8 cellular contexts compared by ENCODE assay signal in the genomic region with DNA sequence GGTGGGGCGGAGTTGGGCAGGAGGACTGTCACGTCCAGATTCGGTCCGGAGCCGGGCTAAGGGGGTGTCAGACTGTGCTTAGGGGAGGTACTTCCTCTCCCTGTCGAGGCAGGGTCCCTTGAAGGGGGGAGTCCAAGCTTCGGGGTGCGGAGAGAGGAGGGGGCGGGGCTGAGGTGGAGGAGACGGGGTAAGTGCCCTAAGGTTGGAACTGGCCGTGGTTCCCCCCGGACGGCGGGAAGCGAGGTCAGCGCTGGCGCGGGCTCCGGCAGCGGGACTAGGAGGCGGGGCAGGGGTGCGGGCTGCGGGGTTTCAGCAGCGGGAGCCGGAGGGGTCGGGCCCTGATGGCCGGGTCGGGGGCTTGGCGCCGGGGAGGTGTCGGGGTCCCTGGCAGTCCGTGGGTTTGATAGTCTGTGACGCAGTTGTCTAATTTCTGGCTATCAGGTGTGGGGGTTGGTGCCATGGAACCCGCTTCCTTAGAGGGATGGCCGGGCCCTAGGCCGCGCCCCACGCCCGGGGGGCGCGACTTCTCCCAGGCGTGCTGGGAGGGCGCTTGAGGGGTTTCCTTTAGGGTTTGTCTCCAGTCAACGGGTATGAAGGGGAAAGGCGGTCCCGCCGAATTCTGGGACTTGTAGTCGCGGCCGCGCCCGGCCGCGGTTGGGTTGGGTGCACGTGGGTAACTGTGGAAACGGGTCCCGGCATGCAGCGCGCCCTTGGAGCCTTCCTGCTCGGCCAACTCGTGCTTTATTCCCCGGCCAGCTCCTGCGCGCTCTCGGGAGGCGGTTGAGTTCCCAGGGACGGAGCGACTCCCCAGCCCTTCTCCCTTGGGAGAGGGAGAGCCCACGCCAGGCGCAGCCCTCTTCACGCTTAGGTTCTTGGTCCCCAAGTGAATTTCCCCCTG. TPM values are rescaled to one million over a fixed set of nuclear protein-coding genes. Genes with fewer than 3 reads are reported as not detected.
DNase-seq lines count a peak whose midpoint lies in the region; ATAC-seq and TF ChIP-seq lines count a peak whose summit lies in the region.

No MANE protein-coding gene starts in this region.

- no peaks in the 10 kb centered on the region for H3K9me3 Mint-ChIP-seq in CD4-positive, alpha-beta T cell
- no peaks in the 10 kb centered on the region for H3K9me3 Mint-ChIP-seq in activated CD8-positive, alpha-beta T cell treated with anti-CD3 and anti-CD28 coated beads, Interleukin-2, amount 10 ng/mL, durations not matched to agents 7 days and 5 days (ENCODE audit: insufficient read depth)

- H3K36me3 Mint-ChIP-seq in CD4-positive, alpha-beta T cell (ENCODE audit: low read depth), result peaks cover 15% of the 10 kb centered on the region
- H3K36me3 Mint-ChIP-seq in activated CD8-positive, alpha-beta T cell treated with anti-CD3 and anti-CD28 coated beads, Interleukin-2, amount 10 ng/mL, durations not matched to agents 7 days and 5 days (ENCODE audit: low read depth), result peaks cover 12% of the 10 kb centered on the region

- no peaks in the 10 kb centered on the region for H3K9me3 ChIP-seq in CD4-positive, alpha-beta T cell (ENCODE audit: control insufficient read depth, low read length)

- peak overlapping the region; percentile 90 for H3K27ac Mint-ChIP-seq in CD4-positive, alpha-beta T cell
- peak overlapping the region; percentile 77 for H3K27ac Mint-ChIP-seq in activated CD8-positive, alpha-beta T cell treated with anti-CD3 and anti-CD28 coated beads, Interleukin-2, amount 10 ng/mL, durations not matched to agents 7 days and 5 days

- H3K4me1 Mint-ChIP-seq in CD4-positive, alpha-beta T cell (ENCODE audit: low read depth), result peaks cover 50% of the 10 kb centered on the region
- peaks cover 17% of the 10 kb centered on the region for H3K4me1 Mint-ChIP-seq in activated CD8-positive, alpha-beta T cell treated with anti-CD3 and anti-CD28 coated beads, Interleukin-2, amount 10 ng/mL, durations not matched to agents 7 days and 5 days (ENCODE audit: low read depth)

- POLR2A ChIA-PET in CD4-positive, alpha-beta T cell (lab: Charles Lee), result interaction anchor here (0.7 to 2.4 kb wide), 4 partner anchors 18 to 868 kb away, joined by 3 to 19 read pairs (median 3); no protein-coding TSS in a partner anchor
- POLR2A ChIA-PET in activated CD8-positive, alpha-beta T cell treated with anti-CD3 and anti-CD28 coated beads, Interleukin-2, amount 10 ng/mL, durations not matched to agents 7 days and 5 days (lab: Charles Lee), result no interaction called here

- intact Hi-C loops in CD4-positive, alpha-beta T cell (cut with DNase I, micrococcal nuclease), result loop anchor here (5.0 to 10.0 kb wide), 4 partner anchors 193 to 1523 kb away; a partner anchor contains a TSS

- H3K27ac ChIP-seq in CD4-positive, alpha-beta T cell (ENCODE audit: low read depth, low read length), result peak overlapping the region; percentile 64

- no peaks in the 10 kb centered on the region for H3K27me3 Mint-ChIP-seq in CD4-positive, alpha-beta T cell
- peaks cover 2% of the 10 kb centered on the region for H3K27me3 Mint-ChIP-seq in activated CD8-positive, alpha-beta T cell treated with anti-CD3 and anti-CD28 coated beads, Interleukin-2, amount 10 ng/mL, durations not matched to agents 7 days and 5 days (ENCODE audit: low read depth)

- peak; percentile 44 for ATAC-seq in CD4-positive, alpha-beta T cell (ENCODE audit: poor library complexity)
- ATAC-seq in GM19452 (IDR thresholded peaks at IDR 0.05; ENCODE audit: unreplicated experiment), result peak; percentile 39
- ATAC-seq in HG03575 (IDR thresholded peaks at IDR 0.05; ENCODE audit: extremely low read depth, insufficient number of reproducible peaks, low FRiP score, unreplicated experiment), result peak; percentile 30
- ATAC-seq in activated CD8-positive, alpha-beta T cell treated with anti-CD3 and anti-CD28 coated beads, Interleukin-2, amount 10 ng/mL, durations not matched to agents 7 days and 5 days, result peak; percentile 41

- TF ChIP-seq CTCF in CD4-positive, alpha-beta T cell (IDR thresholded peaks at IDR 0.05), result no peak

- CTCF ChIA-PET in CD4-positive, alpha-beta T cell (lab: Charles Lee), result no interaction called here
- CTCF ChIA-PET in activated CD8-positive, alpha-beta T cell treated with anti-CD3 and anti-CD28 coated beads, Interleukin-2, amount 10 ng/mL, durations not matched to agents 7 days and 5 days (lab: Charles Lee), result no interaction called here

- no peaks in the 10 kb centered on the region for H3K27me3 ChIP-seq in CD4-positive, alpha-beta T cell (ENCODE audit: control insufficient read depth, insufficient read depth, low read length)

- DNase-seq in CD4-positive, alpha-beta T cell, result peak; percentile 61 to 78 (median 72)
- DNase-seq in NCI-H82 (lab: John Stamatoyannopoulos, UW) (peak; percentile 96), lung microvascular endothelial cell (ENCODE audit: low read depth in 2 of 2) (peak; percentile 93 to 95)
- DNase-seq in activated CD8-positive, alpha-beta T cell treated with anti-CD3 and anti-CD28 coated beads, Interleukin-2, amount 10 ng/mL, durations not matched to agents 7 days and 5 days, result peak; percentile 90
- peak; percentile 71 for DNase-seq in effector CD8-positive, alpha-beta T cell (lab: John Stamatoyannopoulos, UW)
- peak; percentile 65 to 78 (median 68) for DNase-seq in stimulated activated CD4-positive, alpha-beta T cell treated with anti-CD3 and anti-CD28 coated beads, TNF-alpha, amount 100 ng/mL, for 48 hours (ENCODE audit: low read depth in 3 of 3)

- H3K4me3 Mint-ChIP-seq in CD4-positive, alpha-beta T cell, result peak overlapping the region; percentile 97
- H3K4me3 Mint-ChIP-seq in activated CD8-positive, alpha-beta T cell treated with anti-CD3 and anti-CD28 coated beads, Interleukin-2, amount 10 ng/mL, durations not matched to agents 7 days and 5 days, result peak overlapping the region; percentile 87

RNA-seq across cellular contexts. Expression of a gene that starts 1.5 kb away (rescaled TPM):
- 10 to 100 TPM; 36.2 to 39.9 TPM for total RNA-seq in CD4-positive, alpha-beta T cell
- total RNA-seq in activated CD8-positive, alpha-beta T cell treated with anti-CD3 and anti-CD28 coated beads, Interleukin-2, amount 10 ng/mL, durations not matched to agents 7 days and 5 days, result 10 to 100 TPM; 31.9 to 34.9 TPM
- 21.6 and 29.0 TPM in 2 replicates for total RNA-seq in lung microvascular endothelial cell

Comparison
In these comparisons a context has a peak if more than half of its experiments do, and no peak if none do; other contexts are left out.
1. Peak in every context shown above with its lines: DNase-seq, ATAC-seq and H3K27ac ChIP-seq.